In the genomic region with DNA sequence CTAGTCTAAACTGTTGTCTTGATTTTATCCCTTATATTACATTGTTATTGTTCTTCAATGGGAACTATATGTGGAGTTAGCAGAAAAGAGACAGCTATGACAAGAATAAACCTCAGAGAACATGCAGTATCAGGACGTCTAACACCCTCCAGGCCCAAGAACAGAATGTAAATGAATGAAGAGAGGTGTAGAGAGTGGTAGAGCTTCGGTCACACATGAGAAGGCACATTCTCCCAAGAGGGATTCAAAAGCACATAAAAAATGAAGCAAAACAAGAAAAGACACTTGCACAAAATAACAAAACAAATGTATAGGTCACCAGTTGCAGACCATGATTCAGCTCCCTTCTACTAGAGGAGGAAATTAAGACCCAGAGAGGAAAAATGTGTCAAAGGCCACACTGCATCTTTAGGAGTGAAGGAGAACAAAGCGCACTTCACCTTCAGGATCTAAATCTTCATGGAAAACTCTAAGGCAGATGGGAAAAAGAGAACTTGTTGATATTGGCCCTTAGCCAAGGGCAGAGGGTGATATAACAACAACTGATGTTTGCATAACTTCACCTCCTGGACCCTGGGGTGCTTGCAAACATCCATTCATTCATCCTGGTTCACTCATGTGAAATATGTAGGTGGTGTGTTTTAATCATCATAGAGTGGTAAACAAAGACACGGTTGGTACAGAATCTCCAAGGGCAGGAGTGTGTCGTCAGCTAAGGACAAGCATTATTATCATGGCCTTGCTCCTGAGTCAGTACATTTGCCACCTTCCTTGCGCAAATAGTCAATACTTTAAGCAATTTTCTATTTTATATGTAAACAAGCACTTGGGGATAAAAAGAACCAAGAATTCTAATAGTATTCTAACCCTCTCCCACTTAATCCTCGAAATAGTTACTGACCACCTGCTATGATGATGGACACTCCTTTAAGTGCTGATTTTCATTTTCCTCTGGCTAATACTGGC, we compare ENCODE assay signal across 8 cellular contexts. TPM values are rescaled to one million over a fixed set of nuclear protein-coding genes. Genes with fewer than 3 reads are reported as not detected.
A peak's percentile ranks its signal among the peaks of the same experiment; 100 is the strongest.
DNase-seq lines count a peak whose midpoint lies in the region; ATAC-seq and TF ChIP-seq lines count a peak whose summit lies in the region.

No MANE protein-coding gene starts in this region.

- intact Hi-C loops in mucosa of descending colon (cut with DNase I, micrococcal nuclease) = no loop called here

- DNase-seq in mucosa of descending colon (peak in 1 of 3 donors; percentile 65), activated gamma-delta T cell treated with Interleukin-2 at 50 U/mL for 16 hours (no peak), NCI-H1694 (lab: John Stamatoyannopoulos, UW) (no peak)
- no peak for DNase-seq in activated CD4-positive, alpha-beta T cell treated with anti-CD3 and anti-CD28 coated beads for 48 hours
- no peak for DNase-seq in activated T-cell treated with anti-CD3 and anti-CD28 coated beads, Interleukin-2, amount 50 U/mL, for 48 hours

- ATAC-seq in GM19328 (IDR thresholded peaks at IDR 0.05; ENCODE audit: unreplicated experiment) (peak; percentile 39), HG03342 (IDR thresholded peaks at IDR 0.05; ENCODE audit: unreplicated experiment) (peak; percentile 40), mucosa of descending colon (peak; percentile 92)

- no peaks in the 10 kb centered on the region for H3K36me3 ChIP-seq in mucosa of descending colon (ENCODE audit: low read depth)

- no peak overlapping the region for H3K4me3 ChIP-seq in mucosa of descending colon

- TF ChIP-seq CTCF in mucosa of descending colon (IDR thresholded peaks at IDR 0.05) = no peak

- peaks cover 15% of the 10 kb centered on the region for H3K4me1 ChIP-seq in mucosa of descending colon (ENCODE audit: low read depth)

- no peaks in the 10 kb centered on the region for H3K9me3 ChIP-seq in mucosa of descending colon

TF ChIP-seq in PFSK-1, 5 proteins besides CTCF, POLR2A, EP300 and RAD21:
- TF ChIP-seq POLR2AphosphoS5 (IDR thresholded peaks at IDR 0.05; ENCODE audit: low read depth, low read length) (peak; percentile 24; the same call in 1 of the 2 replicates), SIN3A (IDR thresholded peaks at IDR 0.05; ENCODE audit: borderline replicate concordance, insufficient read depth, low read length) (peak; percentile 65; the same call in 1 of the 2 replicates), FOXP2 (optimal IDR thresholded peaks at IDR 0.05; ENCODE audit: borderline replicate concordance, extremely low read depth, extremely low read length, insufficient read depth) (peak; percentile 26), TAF1 (IDR thresholded peaks at IDR 0.05; ENCODE audit: borderline replicate concordance, insufficient read depth, low read length) (no peak)
- TF ChIP-seq, protein P1, sequence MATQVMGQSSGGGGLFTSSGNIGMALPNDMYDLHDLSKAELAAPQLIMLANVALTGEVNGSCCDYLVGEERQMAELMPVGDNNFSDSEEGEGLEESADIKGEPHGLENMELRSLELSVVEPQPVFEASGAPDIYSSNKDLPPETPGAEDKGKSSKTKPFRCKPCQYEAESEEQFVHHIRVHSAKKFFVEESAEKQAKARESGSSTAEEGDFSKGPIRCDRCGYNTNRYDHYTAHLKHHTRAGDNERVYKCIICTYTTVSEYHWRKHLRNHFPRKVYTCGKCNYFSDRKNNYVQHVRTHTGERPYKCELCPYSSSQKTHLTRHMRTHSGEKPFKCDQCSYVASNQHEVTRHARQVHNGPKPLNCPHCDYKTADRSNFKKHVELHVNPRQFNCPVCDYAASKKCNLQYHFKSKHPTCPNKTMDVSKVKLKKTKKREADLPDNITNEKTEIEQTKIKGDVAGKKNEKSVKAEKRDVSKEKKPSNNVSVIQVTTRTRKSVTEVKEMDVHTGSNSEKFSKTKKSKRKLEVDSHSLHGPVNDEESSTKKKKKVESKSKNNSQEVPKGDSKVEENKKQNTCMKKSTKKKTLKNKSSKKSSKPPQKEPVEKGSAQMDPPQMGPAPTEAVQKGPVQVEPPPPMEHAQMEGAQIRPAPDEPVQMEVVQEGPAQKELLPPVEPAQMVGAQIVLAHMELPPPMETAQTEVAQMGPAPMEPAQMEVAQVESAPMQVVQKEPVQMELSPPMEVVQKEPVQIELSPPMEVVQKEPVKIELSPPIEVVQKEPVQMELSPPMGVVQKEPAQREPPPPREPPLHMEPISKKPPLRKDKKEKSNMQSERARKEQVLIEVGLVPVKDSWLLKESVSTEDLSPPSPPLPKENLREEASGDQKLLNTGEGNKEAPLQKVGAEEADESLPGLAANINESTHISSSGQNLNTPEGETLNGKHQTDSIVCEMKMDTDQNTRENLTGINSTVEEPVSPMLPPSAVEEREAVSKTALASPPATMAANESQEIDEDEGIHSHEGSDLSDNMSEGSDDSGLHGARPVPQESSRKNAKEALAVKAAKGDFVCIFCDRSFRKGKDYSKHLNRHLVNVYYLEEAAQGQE (IDR thresholded peaks at IDR 0.05; ENCODE audit: insufficient read depth in 1 of 2, low read depth in 2 of 2, low read length in 2 of 2) = peak in 1 of 2 experiments; percentile 20; a peak in 1 of 4 replicates

RNA-seq across cellular contexts. Expression of a gene that starts 8.8 kb away (rescaled TPM):
- polyA plus RNA-seq in PFSK-1 (2012; ENCODE audit: insufficient read length, low read depth) = not detected
- 1 to 10 TPM; 1.1 to 6.5 (median 1.4) TPM for total RNA-seq in mucosa of descending colon

Comparison
In these comparisons a context has a peak if more than half of its experiments do, and no peak if none do; other contexts are left out.
1. ATAC-seq: peak in every context shown above with its lines; median percentile 92 in mucosa of descending colon; 40 in HG03342; 39 in GM19328.